ENCODE assay signal across 9 cellular contexts in genomic region chr10:94024407-94024806, GRCh38. TPM values are rescaled to one million over a fixed set of nuclear protein-coding genes. Genes with fewer than 3 reads are reported as not detected.
"Had no signal": no experiment of that assay in that cellular context is flagged by ENCODE, and none has a peak within 500 bp of the region (broad histone marks: within the 10 kb centered on the region; RNA-seq: fewer than 3 reads in every experiment).

No MANE protein-coding gene starts in this region.

- DNase-seq: H9, HCEC 1CT, HFFc6, KBM-7 had no signal

- H3K27ac ChIP-seq: HL-60 had no signal

- H3K4me2 ChIP-seq: GM23338 had no signal

- H3K4me1 Mint-ChIP-seq: GM23338, H9, IgD-negative memory B cell had no signal

- H3K4me3 ChIP-seq: GM23338 had no signal

- H3K4me3 Mint-ChIP-seq: GM23338, H9, HFFc6, IgD-negative memory B cell had no signal

- ATAC-seq: GM23338, HepG2 had no signal

- FAIRE-seq: H1, HepG2 had no signal

- H3K36me3 Mint-ChIP-seq: IgD-negative memory B cell had no signal

- H3K27ac Mint-ChIP-seq: GM23338, H9, HFFc6, IgD-negative memory B cell had no signal

RNA-seq across cellular contexts. Expression of gene PLCE1, which starts 30.7 kb away (rescaled TPM):
- polyA plus RNA-seq: HepG2 had no signal
